9 cellular contexts compared by ENCODE assay signal in the genomic region with DNA sequence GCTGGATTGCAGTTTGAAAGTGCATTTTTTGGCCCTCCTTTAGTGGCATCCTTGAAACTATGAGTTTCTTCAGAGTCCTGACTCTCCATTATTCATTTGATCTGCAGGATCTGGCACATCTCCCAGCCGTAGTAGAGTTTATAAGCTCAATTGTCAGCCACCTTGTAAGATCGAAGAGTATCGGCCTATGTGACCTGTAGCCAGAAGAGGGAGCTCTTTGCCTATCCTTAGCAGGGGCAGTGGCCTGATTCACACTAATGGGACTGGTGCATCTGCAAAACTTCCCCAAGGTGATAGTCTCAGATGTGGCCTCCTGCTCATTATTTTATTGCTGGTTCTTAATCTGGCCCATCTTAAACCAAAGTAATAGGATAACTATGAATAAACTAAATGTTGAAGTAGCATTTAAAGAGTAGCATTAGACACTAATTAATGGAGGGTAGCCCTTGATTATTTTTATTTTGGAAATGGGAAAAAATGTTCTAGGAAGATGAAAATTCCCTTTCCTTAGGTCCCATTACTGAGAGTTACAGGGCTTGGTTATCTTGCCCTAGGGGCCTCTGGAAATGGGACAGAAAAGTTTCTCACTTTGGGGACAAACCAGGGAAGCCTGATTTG. TPM values are rescaled to one million over a fixed set of nuclear protein-coding genes. Genes with fewer than 3 reads are reported as not detected.
DNase-seq lines count a peak whose midpoint lies in the region; ATAC-seq and TF ChIP-seq lines count a peak whose summit lies in the region.
"Had no signal": no experiment of that assay in that cellular context is flagged by ENCODE, and none has a peak within 500 bp of the region (broad histone marks: within the 10 kb centered on the region; RNA-seq: fewer than 3 reads in every experiment).

No MANE protein-coding gene starts in this region.

- DNase-seq in NCI-H345 (lab: John Stamatoyannopoulos, UW) (peak; percentile 55), dermis blood vessel endothelial cell (peak; percentile 84), lung microvascular endothelial cell (ENCODE audit: low read depth in 2 of 2) (peak; percentile 77 to 79)
- peak; percentile 41 for DNase-seq in activated CD4-positive, CD25-positive, alpha-beta regulatory T cell treated with anti-CD3 and anti-CD28 coated beads, Interleukin-2, amount 50 U/mL, for 16 hours (ENCODE audit: low read depth, low spot score)
- DNase-seq in stimulated activated CD8-positive, alpha-beta memory T cell treated with anti-CD3 and anti-CD28 coated beads, Interleukin-4, amount 100 ng/mL, for 48 hours: peak; percentile 68

- ATAC-seq in GM19035 (IDR thresholded peaks at IDR 0.05; ENCODE audit: unreplicated experiment) (peak; percentile 45), HG03139 (IDR thresholded peaks at IDR 0.05; ENCODE audit: unreplicated experiment) (peak; percentile 40)

- peak; percentile 89 for TF ChIP-seq CTCF in C4-2B (conservative IDR thresholded peaks at IDR 0.05)

- H3K27ac ChIP-seq in C4-2B: no peak overlapping the region

RNA-seq across cellular contexts. Expression of a gene that starts 21.2 kb away (rescaled TPM):
- total RNA-seq in dermis blood vessel endothelial cell: not detected in 2 replicates
- total RNA-seq in lung microvascular endothelial cell: not detected in 2 replicates
- total RNA-seq: temporal lobe had no signal

RNA-seq across cellular contexts. Expression of a gene that starts 25.7 kb away (rescaled TPM):
- total RNA-seq in dermis blood vessel endothelial cell: 6.7 and 7.7 TPM in 2 replicates
- 4.8 and 9.1 TPM in 2 replicates for total RNA-seq in lung microvascular endothelial cell
